10 cellular contexts compared by ENCODE assay signal in genomic region chr11:76395296-76395695, GRCh38.
"Had no signal": no experiment of that assay in that cellular context is flagged by ENCODE, and none has a peak within 500 bp of the region (broad histone marks: within the 10 kb centered on the region; RNA-seq: fewer than 3 reads in every experiment).

No MANE protein-coding gene starts in this region.

- H3K9me3 Mint-ChIP-seq: HFFc6, IgD-negative memory B cell had no signal

- H3K36me3 ChIP-seq: HAP-1 had no signal

- H3K9me3 ChIP-seq: HAP-1 had no signal

- ATAC-seq: HCT116, HepG2 had no signal

- H3K27ac ChIP-seq: GM23248, HL-60 had no signal

- H3K27me3 Mint-ChIP-seq: IgD-negative memory B cell had no signal

- H3K27ac Mint-ChIP-seq: HFFc6, IgD-negative memory B cell had no signal

- H2AFZ ChIP-seq: GM23248 had no signal

- H3K4me3 ChIP-seq: GM23248, HAP-1 had no signal

- DNase-seq: GM23248, GOT3, H7, HFFc6, KBM-7 had no signal

- H3K9ac ChIP-seq: GM23248 had no signal

- H3K4me3 Mint-ChIP-seq: HFFc6, IgD-negative memory B cell had no signal
